14 cellular contexts compared by ENCODE assay signal in the genomic region with DNA sequence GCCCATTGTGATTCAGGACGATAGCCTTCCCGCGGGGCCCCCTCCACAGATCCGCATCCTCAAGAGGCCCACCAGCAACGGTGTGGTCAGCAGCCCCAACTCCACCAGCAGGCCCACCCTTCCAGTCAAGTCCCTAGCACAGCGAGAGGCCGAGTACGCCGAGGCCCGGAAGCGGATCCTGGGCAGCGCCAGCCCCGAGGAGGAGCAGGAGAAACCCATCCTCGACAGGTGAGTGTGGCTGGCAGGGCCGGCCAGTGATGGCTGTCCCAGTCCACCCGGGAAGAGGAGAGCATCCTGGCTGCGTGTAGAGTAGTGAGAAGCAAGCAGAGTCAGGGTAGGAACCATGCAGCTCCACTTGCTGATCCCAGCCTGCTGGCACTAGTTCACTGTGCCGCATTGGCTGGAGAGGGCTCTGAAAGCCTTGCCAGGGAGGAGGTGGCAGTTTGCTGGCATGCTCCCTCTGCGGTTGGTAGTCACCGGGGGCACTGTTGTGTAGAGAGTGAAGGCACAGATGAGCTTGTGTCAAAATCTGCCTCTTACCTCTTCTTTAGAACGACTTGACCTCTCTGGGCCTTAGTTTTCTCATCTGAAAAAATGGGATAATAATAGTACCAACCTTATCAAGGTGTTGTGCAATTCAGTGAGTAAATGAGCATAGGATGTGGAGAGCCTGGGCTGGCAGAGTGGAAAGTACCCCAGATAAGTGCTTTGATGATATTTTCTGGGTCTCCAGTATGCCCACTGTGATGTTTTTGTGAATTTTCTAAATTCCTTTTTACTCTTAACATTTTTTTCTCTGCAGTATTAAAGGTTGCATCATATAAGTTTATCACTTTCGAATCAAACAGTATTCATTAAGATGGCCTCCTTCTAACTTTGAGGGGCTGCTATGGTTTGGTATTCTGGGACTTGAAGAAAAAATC. TPM values are rescaled to one million over a fixed set of nuclear protein-coding genes. Genes with fewer than 3 reads are reported as not detected.
DNase-seq lines count a peak whose midpoint lies in the region; ATAC-seq and TF ChIP-seq lines count a peak whose summit lies in the region.
"Had no signal": no experiment of that assay in that cellular context is flagged by ENCODE, and none has a peak within 500 bp of the region (broad histone marks: within the 10 kb centered on the region; RNA-seq: fewer than 3 reads in every experiment).

No MANE protein-coding gene starts in this region.

- POLR2A ChIA-PET in HEK293 (lab: Yijun Ruan, JAX) = no interaction called here

- H3K4me1 Mint-ChIP-seq in CD14-positive monocyte (peaks cover 27% of the 10 kb centered on the region), nephron progenitor cell (peaks cover 46% of the 10 kb centered on the region)
- peaks cover 35% of the 10 kb centered on the region for H3K4me1 Mint-ChIP-seq in central memory CD8-positive, alpha-beta T cell

- no peak for ATAC-seq in central memory CD8-positive, alpha-beta T cell (replicated peaks; ENCODE audit: extremely low read depth, poor library complexity, severe bottlenecking)
- ATAC-seq in GM19035 (IDR thresholded peaks at IDR 0.05; ENCODE audit: unreplicated experiment) = no peak
- no peak for ATAC-seq in HG03139 (IDR thresholded peaks at IDR 0.05; ENCODE audit: unreplicated experiment)
- ATAC-seq: left colon had no signal

- H3K36me3 Mint-ChIP-seq in CD14-positive monocyte = peaks cover 62 to 66% of the 10 kb centered on the region in 2 donors
- H3K36me3 Mint-ChIP-seq in central memory CD8-positive, alpha-beta T cell (ENCODE audit: insufficient read depth) = peaks cover 42% of the 10 kb centered on the region
- peaks cover 28% of the 10 kb centered on the region for H3K36me3 Mint-ChIP-seq in nephron progenitor cell (ENCODE audit: low read depth)

- H3K9me3 ChIP-seq in HEK293 (ENCODE audit: control insufficient read depth, insufficient read depth, low read depth, low read length) (no peaks in the 10 kb centered on the region), stomach (no peaks in the 10 kb centered on the region)
- H3K9me3 ChIP-seq: colonic mucosa, tibial nerve had no signal

- intact Hi-C loops in CD14-positive monocyte (cut with micrococcal nuclease) = no loop called here
- intact Hi-C loops in stomach (cut with DNase I; ENCODE audit: low total_unique reads) = no loop called here

- no peak overlapping the region for H3K4me3 Mint-ChIP-seq in CD14-positive monocyte
- no peak overlapping the region for H3K4me3 Mint-ChIP-seq in central memory CD8-positive, alpha-beta T cell
- no peak overlapping the region for H3K4me3 Mint-ChIP-seq in nephron progenitor cell

- H3K27ac ChIP-seq in HEK293 (ENCODE audit: extremely low read depth, low read depth, low read length) (no peak overlapping the region), stomach (peak overlapping the region in 1 of 5 donors; percentile 15)
- H3K27ac ChIP-seq: colonic mucosa had no signal

- TF ChIP-seq CTCF in CD14-positive monocyte (IDR thresholded peaks at IDR 0.05) (no peak), HEK293 (tag by site-specific recombination; IDR thresholded peaks at IDR 0.05) (0 out of 2 replicates have a peak, but pooled peaks have one; percentile 11), nephron progenitor cell (IDR thresholded peaks at IDR 0.05) (no peak), stomach (IDR thresholded peaks at IDR 0.05) (no peak)

- no peak for TF ChIP-seq POLR2A in stomach (IDR thresholded peaks at IDR 0.05)

- no peaks in the 10 kb centered on the region; the same call in 1 of the 2 replicates for H3K4me1 ChIP-seq in HEK293 (ENCODE audit: control insufficient read depth, insufficient read depth, low read length)
- H3K4me1 ChIP-seq in stomach = peaks cover 34 to 68% (median 49%) of the 10 kb centered on the region in 4 donors
- H3K4me1 ChIP-seq: colonic mucosa had no signal

- H3K27me3 ChIP-seq in stomach = no peaks in the 10 kb centered on the region
- H3K27me3 ChIP-seq: colonic mucosa, tibial nerve had no signal

- H3K27ac Mint-ChIP-seq in CD14-positive monocyte = peak overlapping the region in 4 of 7 donors; percentile 13 to 74 (median 44)
- peak overlapping the region; percentile 72 for H3K27ac Mint-ChIP-seq in central memory CD8-positive, alpha-beta T cell (ENCODE audit: low read depth)
- H3K27ac Mint-ChIP-seq in nephron progenitor cell = peak overlapping the region; percentile 89

- H3K27me3 Mint-ChIP-seq in CD14-positive monocyte (ENCODE audit: low read depth in 3 of 3) = peaks cover 0 to 3% (median 1%) of the 10 kb centered on the region in 3 donors
- H3K27me3 Mint-ChIP-seq in central memory CD8-positive, alpha-beta T cell = no peaks in the 10 kb centered on the region
- H3K27me3 Mint-ChIP-seq in nephron progenitor cell (ENCODE audit: low read depth, poor library complexity) = no peaks in the 10 kb centered on the region

- no peaks in the 10 kb centered on the region for H3K9me3 Mint-ChIP-seq in CD14-positive monocyte
- H3K9me3 Mint-ChIP-seq in central memory CD8-positive, alpha-beta T cell = no peaks in the 10 kb centered on the region
- no peaks in the 10 kb centered on the region for H3K9me3 Mint-ChIP-seq in nephron progenitor cell

- DNase-seq in CD14-positive monocyte (ENCODE audit: low spot score) (no peak), nephron progenitor cell (no peak), stomach (no peak)
- no peak for DNase-seq in central memory CD8-positive, alpha-beta T cell (ENCODE audit: low spot score in 2 of 2)
- DNase-seq in activated CD4-positive, alpha-beta T cell treated with anti-CD3 and anti-CD28 coated beads for 1 hour = no peak
- DNase-seq: colonic mucosa; foreskin fibroblast; left colon; NK-92 treated with Interleukin-12 subunit alpha and Interleukin-12 subunit beta, amount 100 ng/mL, for 24 hours had no signal

- H3K4me3 ChIP-seq in HEK293 (ENCODE audit: low read depth, low read length) (no peak overlapping the region), stomach (no peak overlapping the region)
- H3K4me3 ChIP-seq: colonic mucosa, tibial nerve had no signal

- WGBS in stomach, 5 donors = 69 to 81% (median 76%) methylated on average over 13 to 22 of the region's 22 CpGs

- H3K36me3 ChIP-seq in HEK293 (ENCODE audit: control insufficient read depth in 2 of 2, insufficient read depth in 1 of 2, low read length in 2 of 2) (peaks cover 0 to 64% of the 10 kb centered on the region in 2 experiments; a peak in 2 of 3 replicates), stomach (peaks cover 46 to 58% (median 56%) of the 10 kb centered on the region in 4 donors)
- H3K36me3 ChIP-seq: colonic mucosa had no signal

- CTCF ChIA-PET in HEK293 (lab: Yijun Ruan, JAX) = no interaction called here

- TF ChIP-seq EP300 in stomach (IDR thresholded peaks at IDR 0.05) = no peak

TF ChIP-seq in HEK293, 187 proteins besides CTCF, POLR2A, EP300 and RAD21:
- TF ChIP-seq ZNF660 (tag by site-specific recombination; IDR thresholded peaks at IDR 0.05) (no peak), SCRT2 (tag by site-specific recombination; IDR thresholded peaks at IDR 0.05) (peak; percentile 59), ZNF473 (tag by site-specific recombination; IDR thresholded peaks at IDR 0.05) (no peak), ZNF501 (tag by site-specific recombination; IDR thresholded peaks at IDR 0.05) (no peak)
- TF ChIP-seq, protein P1, sequence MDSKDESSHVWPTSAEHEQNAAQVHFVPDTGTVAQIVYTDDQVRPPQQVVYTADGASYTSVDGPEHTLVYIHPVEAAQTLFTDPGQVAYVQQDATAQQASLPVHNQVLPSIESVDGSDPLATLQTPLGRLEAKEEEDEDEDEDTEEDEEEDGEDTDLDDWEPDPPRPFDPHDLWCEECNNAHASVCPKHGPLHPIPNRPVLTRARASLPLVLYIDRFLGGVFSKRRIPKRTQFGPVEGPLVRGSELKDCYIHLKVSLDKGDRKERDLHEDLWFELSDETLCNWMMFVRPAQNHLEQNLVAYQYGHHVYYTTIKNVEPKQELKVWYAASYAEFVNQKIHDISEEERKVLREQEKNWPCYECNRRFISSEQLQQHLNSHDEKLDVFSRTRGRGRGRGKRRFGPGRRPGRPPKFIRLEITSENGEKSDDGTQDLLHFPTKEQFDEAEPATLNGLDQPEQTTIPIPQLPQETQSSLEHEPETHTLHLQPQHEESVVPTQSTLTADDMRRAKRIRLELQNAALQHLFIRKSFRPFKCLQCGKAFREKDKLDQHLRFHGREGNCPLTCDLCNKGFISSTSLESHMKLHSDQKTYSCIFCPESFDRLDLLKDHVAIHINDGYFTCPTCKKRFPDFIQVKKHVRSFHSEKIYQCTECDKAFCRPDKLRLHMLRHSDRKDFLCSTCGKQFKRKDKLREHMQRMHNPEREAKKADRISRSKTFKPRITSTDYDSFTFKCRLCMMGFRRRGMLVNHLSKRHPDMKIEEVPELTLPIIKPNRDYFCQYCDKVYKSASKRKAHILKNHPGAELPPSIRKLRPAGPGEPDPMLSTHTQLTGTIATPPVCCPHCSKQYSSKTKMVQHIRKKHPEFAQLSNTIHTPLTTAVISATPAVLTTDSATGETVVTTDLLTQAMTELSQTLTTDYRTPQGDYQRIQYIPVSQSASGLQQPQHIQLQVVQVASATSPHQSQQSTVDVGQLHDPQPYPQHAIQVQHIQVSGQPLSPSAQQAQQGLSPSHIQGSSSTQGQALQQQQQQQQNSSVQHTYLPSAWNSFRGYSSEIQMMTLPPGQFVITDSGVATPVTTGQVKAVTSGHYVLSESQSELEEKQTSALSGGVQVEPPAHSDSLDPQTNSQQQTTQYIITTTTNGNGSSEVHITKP (tag by site-specific recombination; IDR thresholded peaks at IDR 0.05) = no peak

RNA-seq across cellular contexts. Expression of a gene that starts 26.5 kb away (rescaled TPM):
- polyA plus RNA-seq in CD14-positive monocyte = 10 to 100 TPM; 46.4 to 47.2 TPM
- 10 to 100 TPM; 15.8 to 86.6 (median 44.3) TPM for total RNA-seq in stomach
- polyA plus RNA-seq in stomach = 10 to 100 TPM; 41.9 to 66.9 (median 57.1) TPM

RNA-seq across cellular contexts. Expression of a gene that starts 41.2 kb away (rescaled TPM):
- 10 to 100 TPM; 11.6 to 16.9 TPM for polyA plus RNA-seq in CD14-positive monocyte
- 10 to 100 TPM; 11.1 to 35.4 (median 18.7) TPM for total RNA-seq in stomach
- polyA plus RNA-seq in stomach = 1 to 10 TPM; 4.3 to 9.7 (median 6.9) TPM

RNA-seq across cellular contexts. Expression of a gene that starts 43.7 kb away (rescaled TPM):
- polyA plus RNA-seq in CD14-positive monocyte = not detected
- total RNA-seq in stomach = not detected
- under 1 TPM; 0.25 to 0.31 (median 0.30) TPM for polyA plus RNA-seq in stomach
- total RNA-seq: colonic mucosa; left colon; T-helper 2 cell treated with Interferon-gamma antibody and Interleukin-4, amounts not matched to agents 100 ng/mL and 5 ng/mL, for 36 hours; tibial nerve had no signal

RNA-seq across cellular contexts. Expression of a gene that starts 47.0 kb away (rescaled TPM):
- polyA plus RNA-seq in CD14-positive monocyte (100 to 1,000 TPM; 183 to 223 TPM), stomach (10 to 100 TPM; 26.0 to 45.1 (median 36.6) TPM)
- 10 to 100 TPM; 25.5 to 78.1 (median 43.1) TPM for total RNA-seq in stomach
